Comparison of ENCODE assay signal across 8 cellular contexts in the genomic region with DNA sequence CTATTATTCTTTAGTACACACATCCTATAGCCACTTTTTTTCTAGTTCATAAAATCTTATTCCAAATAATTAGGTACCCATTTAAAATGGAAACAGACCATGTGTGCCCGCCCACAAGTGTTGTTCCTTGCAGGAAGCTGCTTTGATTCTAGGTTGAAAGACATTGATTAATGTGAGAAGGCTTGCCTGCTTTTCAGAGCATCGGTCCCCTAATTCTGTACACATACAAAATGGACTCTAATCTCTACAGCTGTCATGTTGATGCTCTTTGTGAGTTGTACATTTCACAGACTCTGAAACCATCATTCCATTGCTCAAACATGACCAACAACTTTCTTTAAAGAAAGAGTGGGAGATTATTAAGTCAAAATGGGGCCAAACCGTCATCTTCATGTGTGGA.
"Had no signal": no experiment of that assay in that cellular context is flagged by ENCODE, and none has a peak within 500 bp of the region (broad histone marks: within the 10 kb centered on the region; RNA-seq: fewer than 3 reads in every experiment).

No MANE protein-coding gene starts in this region.

- H3K9ac ChIP-seq: GM23248 had no signal

- H3K27ac ChIP-seq: GM23248, HL-60 had no signal

- DNase-seq: GM23248, GOT3, H7, HFFc6 had no signal

- H3K9me3 ChIP-seq: HAP-1 had no signal

- ATAC-seq: HCT116, HepG2 had no signal

- H3K4me3 ChIP-seq: GM23248, HAP-1 had no signal

- H3K36me3 ChIP-seq: HAP-1 had no signal

- H2AFZ ChIP-seq: GM23248 had no signal
